16 cellular contexts compared by ENCODE assay signal in the genomic region with DNA sequence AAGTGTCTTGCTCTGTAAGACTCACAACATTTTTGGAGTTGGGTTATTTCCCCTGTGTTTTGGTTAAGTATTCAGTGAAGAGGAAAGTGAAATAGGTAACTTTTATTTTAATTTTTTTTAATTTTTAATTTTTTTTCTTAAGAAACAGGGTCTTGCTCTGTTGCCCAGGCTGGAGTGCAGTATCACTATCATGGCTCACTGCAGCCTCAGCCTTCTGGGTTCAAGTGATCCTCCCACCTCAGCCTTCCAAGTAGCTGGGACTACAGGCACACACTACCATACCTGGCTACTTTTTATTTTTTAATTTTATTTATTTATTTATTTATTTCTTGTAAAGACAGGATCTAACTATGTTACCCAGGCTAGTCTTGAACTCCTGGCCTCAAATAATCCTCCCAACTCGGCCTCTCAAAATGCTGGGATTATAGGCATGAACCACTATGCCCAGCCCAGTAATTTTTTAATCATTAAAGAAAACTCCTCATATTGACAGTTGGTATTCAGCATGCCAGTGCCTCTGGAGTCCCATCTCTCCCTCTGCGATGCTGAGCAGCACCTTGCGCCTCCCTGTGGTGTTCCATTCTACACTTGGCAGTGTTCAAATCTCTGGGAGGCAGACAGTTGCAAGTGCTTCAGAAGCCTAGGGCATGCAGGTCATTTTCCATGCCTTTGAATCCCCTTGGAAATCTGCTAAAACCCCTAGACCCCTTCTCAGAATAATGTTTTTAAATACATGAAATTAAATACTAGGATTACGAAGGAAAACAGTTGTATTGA. TPM values are rescaled to one million over a fixed set of nuclear protein-coding genes. Genes with fewer than 3 reads are reported as not detected.
DNase-seq lines count a peak whose midpoint lies in the region; ATAC-seq and TF ChIP-seq lines count a peak whose summit lies in the region.
"Had no signal": no experiment of that assay in that cellular context is flagged by ENCODE, and none has a peak within 500 bp of the region (broad histone marks: within the 10 kb centered on the region; RNA-seq: fewer than 3 reads in every experiment).

No MANE protein-coding gene starts in this region.

- H3K79me2 ChIP-seq in SK-N-SH (ENCODE audit: insufficient read depth) (no peaks in the 10 kb centered on the region), osteoblast (ENCODE audit: insufficient read depth, low read length) (no peaks in the 10 kb centered on the region)

- 66% methylated on average over 4 of the region's 4 CpGs for WGBS in SK-N-SH (ENCODE audit: low lambda C conversion rate)

- TF ChIP-seq CTCF in SK-N-SH (IDR thresholded peaks at IDR 0.05) (no peak), osteoblast (IDR thresholded peaks at IDR 0.05; ENCODE audit: extremely low read depth, low read depth, low read length) (no peak)

- no peak for ATAC-seq in SK-N-SH treated with all-trans-retinoic acid at 6 μM for 48 hours
- ATAC-seq in HG03354 (IDR thresholded peaks at IDR 0.05; ENCODE audit: poor library complexity, severe bottlenecking, unreplicated experiment), result no peak
- ATAC-seq: heart left ventricle had no signal

- peak; percentile 43; the same call in 1 of the 2 replicates for TF ChIP-seq RAD21 in SK-N-SH (IDR thresholded peaks at IDR 0.05; ENCODE audit: low read length)

- H3K4me3 ChIP-seq in SK-N-SH (ENCODE audit: low read depth in 2 of 2, low read length in 1 of 2) (no peak overlapping the region), osteoblast (ENCODE audit: insufficient read depth, low read length) (no peak overlapping the region)
- H3K4me3 ChIP-seq: breast epithelium, heart left ventricle, lung, skin epidermis had no signal

- H2AFZ ChIP-seq in SK-N-SH (ENCODE audit: low read depth) (no peak overlapping the region), osteoblast (ENCODE audit: low read length) (no peak overlapping the region)

- TF ChIP-seq EP300 in SK-N-SH (IDR thresholded peaks at IDR 0.05; ENCODE audit: borderline replicate concordance in 1 of 2, low read depth in 1 of 2, low read length in 1 of 2), result no peak

- peaks cover 5% of the 10 kb centered on the region for H3F3A ChIP-seq in SK-N-SH (replicated peaks; ENCODE audit: insufficient read depth)

- H3K27me3 ChIP-seq in SK-N-SH (ENCODE audit: insufficient read depth) (no peaks in the 10 kb centered on the region), osteoblast (ENCODE audit: insufficient read depth, low read length) (no peaks in the 10 kb centered on the region)
- H3K27me3 ChIP-seq: breast epithelium, heart left ventricle had no signal

- H3K9me2 ChIP-seq in SK-N-SH, result no peaks in the 10 kb centered on the region

- H3K27ac ChIP-seq in SK-N-SH (ENCODE audit: low read depth in 2 of 2, low read length in 1 of 2) (no peak overlapping the region), osteoblast (ENCODE audit: low read depth, low read length) (no peak overlapping the region)
- H3K27ac ChIP-seq: breast epithelium, heart left ventricle, skin epidermis had no signal

- H3K9me3 ChIP-seq in SK-N-SH, result no peaks in the 10 kb centered on the region
- H3K9me3 ChIP-seq in osteoblast (ENCODE audit: low read depth, low read length), result no peaks in the 10 kb centered on the region
- H3K9me3 ChIP-seq: breast epithelium, heart left ventricle had no signal

- no peak overlapping the region for H3K4me2 ChIP-seq in SK-N-SH
- H3K4me2 ChIP-seq in osteoblast (ENCODE audit: insufficient read depth, low read length), result no peak overlapping the region

- DNase-seq in SK-N-SH, result no peak
- DNase-seq in Daoy (ENCODE audit: low read depth), result peak; percentile 14
- peak; percentile 31 for DNase-seq in NCI-H524 treated with DMSO at 0.1 percent for 48 hours (lab: John Stamatoyannopoulos, UW)
- peak; percentile 53 for DNase-seq in iPS-NIHi7 (ENCODE audit: extremely low spot score)
- no peak for DNase-seq in osteoblast (ENCODE audit: insufficient read length, low spot score, missing footprints)
- DNase-seq: activated CD4-positive, alpha-beta memory T cell treated with anti-CD3 and anti-CD28 coated beads for 36 hours; activated gamma-delta T cell; cortex of kidney; heart left ventricle; Right ventricle myocardium superior; stimulated activated naive CD4-positive, alpha-beta T cell treated with Interleukin-2 at 50 U/mL for 16 hours had no signal

- H3K9ac ChIP-seq in SK-N-SH, result no peak overlapping the region

- POLR2A ChIA-PET in SK-N-SH (lab: Yijun Ruan, JAX), result no interaction called here

- H3K4me1 ChIP-seq in SK-N-SH (ENCODE audit: control insufficient read depth in 1 of 2, insufficient read depth in 2 of 2, low read depth in 1 of 2, low read length in 1 of 2) (peaks cover 3% of the 10 kb centered on the region in 2 experiments; a peak in 2 of 4 replicates), osteoblast (ENCODE audit: insufficient read depth, low read length) (peaks cover 8% of the 10 kb centered on the region)
- H3K4me1 ChIP-seq: breast epithelium had no signal

- CTCF ChIA-PET in SK-N-SH (lab: Yijun Ruan, JAX), result no interaction called here

- H3K36me3 ChIP-seq in SK-N-SH (replicated peaks in 1 of 2; ENCODE audit: control insufficient read depth in 1 of 2, insufficient read depth in 2 of 2, low read length in 1 of 2) (no peaks in the 10 kb centered on the region), osteoblast (ENCODE audit: insufficient read depth, low read length) (no peaks in the 10 kb centered on the region)
- H3K36me3 ChIP-seq: breast epithelium, heart left ventricle had no signal

- no peaks in the 10 kb centered on the region for H4K20me1 ChIP-seq in SK-N-SH (ENCODE audit: insufficient read depth)
- no peaks in the 10 kb centered on the region for H4K20me1 ChIP-seq in osteoblast (ENCODE audit: insufficient read depth, low read length)

TF ChIP-seq in SK-N-SH, 30 proteins besides CTCF, POLR2A, EP300 and RAD21:
- TF ChIP-seq SMC3 (IDR thresholded peaks at IDR 0.05; ENCODE audit: low read depth, low read length) (peak; percentile 5; the same call in 1 of the 2 replicates), FOXM1 (IDR thresholded peaks at IDR 0.05; ENCODE audit: low read depth) (no peak)

TF ChIP-seq in SK-N-SH treated with all-trans-retinoic acid at 6 μM for 48 hours, 23 proteins besides CTCF, POLR2A, EP300 and RAD21:
- TF ChIP-seq ZNF8 (CRISPR knock-in tag; IDR thresholded peaks at IDR 0.05) (no peak), ZFP3 (CRISPR knock-in tag; IDR thresholded peaks at IDR 0.05) (no peak), ARNTL (CRISPR knock-in tag; IDR thresholded peaks at IDR 0.05; ENCODE audit: borderline replicate concordance, low read depth) (no peak), BACH2 (CRISPR knock-in tag; IDR thresholded peaks at IDR 0.05; ENCODE audit: borderline replicate concordance) (no peak)
- TF ChIP-seq, protein P1, sequence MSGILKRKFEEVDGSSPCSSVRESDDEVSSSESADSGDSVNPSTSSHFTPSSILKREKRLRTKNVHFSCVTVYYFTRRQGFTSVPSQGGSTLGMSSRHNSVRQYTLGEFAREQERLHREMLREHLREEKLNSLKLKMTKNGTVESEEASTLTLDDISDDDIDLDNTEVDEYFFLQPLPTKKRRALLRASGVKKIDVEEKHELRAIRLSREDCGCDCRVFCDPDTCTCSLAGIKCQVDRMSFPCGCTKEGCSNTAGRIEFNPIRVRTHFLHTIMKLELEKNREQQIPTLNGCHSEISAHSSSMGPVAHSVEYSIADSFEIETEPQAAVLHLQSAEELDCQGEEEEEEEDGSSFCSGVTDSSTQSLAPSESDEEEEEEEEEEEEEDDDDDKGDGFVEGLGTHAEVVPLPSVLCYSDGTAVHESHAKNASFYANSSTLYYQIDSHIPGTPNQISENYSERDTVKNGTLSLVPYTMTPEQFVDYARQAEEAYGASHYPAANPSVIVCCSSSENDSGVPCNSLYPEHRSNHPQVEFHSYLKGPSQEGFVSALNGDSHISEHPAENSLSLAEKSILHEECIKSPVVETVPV (CRISPR knock-in tag; IDR thresholded peaks at IDR 0.05), result no peak

RNA-seq across cellular contexts. Expression of a gene that starts 41.1 kb away (rescaled TPM):
- polyA plus RNA-seq in SK-N-SH (2012; rRNA removed), result 9.1 and 10.4 TPM in 2 replicates
- polyA plus RNA-seq in SK-N-SH (2012; cell fraction: cytosol; rRNA removed), result 5.4 and 6.9 TPM in 2 replicates
- polyA plus RNA-seq in SK-N-SH (2012; cell fraction: nucleus; rRNA removed), result 29.0 and 36.8 TPM in 2 replicates
- 3.5 and 14.0 TPM in 2 replicates for total RNA-seq in Daoy (2014; rRNA removed; shearing (Covaris generic))
- total RNA-seq in osteoblast, result 2.4 and 5.8 TPM in 2 replicates

Comparison
In these comparisons a context has a peak if more than half of its experiments do, and no peak if none do; other contexts are left out.
1. DNase-seq: peak in Daoy (single experiment), NCI-H524 treated with DMSO at 0.1 percent for 48 hours (single experiment) and iPS-NIHi7 (single experiment); none in SK-N-SH (single experiment) and osteoblast (single experiment).